In genomic region chr3:192090586-192090985, GRCh38 we compare ENCODE assay signal across 8 cellular contexts.
A peak's percentile ranks its signal among the peaks of the same experiment; 100 is the strongest.
DNase-seq lines count a peak whose midpoint lies in the region; ATAC-seq and TF ChIP-seq lines count a peak whose summit lies in the region.

No MANE protein-coding gene starts in this region.

- H3K79me2 ChIP-seq in GM23338 (replicated peaks; ENCODE audit: insufficient read depth): no peaks in the 10 kb centered on the region

- no peaks in the 10 kb centered on the region for H3K4me1 ChIP-seq in GM23338 (ENCODE audit: insufficient read depth)

- H3K9me2 ChIP-seq in GM23338 (ENCODE audit: insufficient read depth): no peaks in the 10 kb centered on the region; the same call in 1 of the 2 replicates

- no peaks in the 10 kb centered on the region; the same call in 2 of the 3 replicates for H3K36me3 Mint-ChIP-seq in GM23338 (ENCODE audit: low read depth)

- no peak overlapping the region for H3K4me3 Mint-ChIP-seq in GM23338

- peak; percentile 55 for ATAC-seq in GM18858 (IDR thresholded peaks at IDR 0.05; ENCODE audit: unreplicated experiment)
- peak; percentile 92 for ATAC-seq in GM23338

- H3K4me1 Mint-ChIP-seq in GM23338: peaks cover 7% of the 10 kb centered on the region; the same call in 2 of the 3 replicates

- no peaks in the 10 kb centered on the region for H3K27me3 ChIP-seq in GM23338 (ENCODE audit: insufficient read depth)

- H4K20me1 ChIP-seq in GM23338 (replicated peaks; ENCODE audit: insufficient read depth): no peaks in the 10 kb centered on the region

- H3K27me3 Mint-ChIP-seq in GM23338 (ENCODE audit: insufficient read depth, low read depth, poor library complexity): peaks cover 2% of the 10 kb centered on the region

- no peak overlapping the region for H3K27ac ChIP-seq in GM23338 (ENCODE audit: low read depth)

- peak; percentile 45 to 57 for TF ChIP-seq CTCF in GM23338 (conservative IDR thresholded peaks at IDR 0.05; ENCODE audit: low read depth in 2 of 2)

- H3K9me3 Mint-ChIP-seq in GM23338: peaks cover 2% of the 10 kb centered on the region; the same call in 1 of the 3 replicates

- peak; percentile 61 for DNase-seq in GM23338 (ENCODE audit: low spot score)
- DNase-seq in HS-27A (ENCODE audit: low read depth): peak; percentile 35
- DNase-seq in iPS-NIHi7 (ENCODE audit: extremely low spot score): peak; percentile 18
- no peak for DNase-seq in hypothalamus (lab: John Stamatoyannopoulos, UW)
- DNase-seq in NCI-H2029 treated with DMSO at 0.1 percent for 48 hours (lab: John Stamatoyannopoulos, UW): no peak
- no peak for DNase-seq in NCI-H526 (lab: John Stamatoyannopoulos, UW)
- DNase-seq in 8988T: no peak

- H3K4me3 ChIP-seq in GM23338: no peak overlapping the region

- no peak overlapping the region for H2AFZ ChIP-seq in GM23338

- H3F3A ChIP-seq in GM23338 (replicated peaks; ENCODE audit: low read depth): no peaks in the 10 kb centered on the region

- no peaks in the 10 kb centered on the region for H3K36me3 ChIP-seq in GM23338 (ENCODE audit: insufficient read depth)

- H3K4me2 ChIP-seq in GM23338: no peak overlapping the region

- H3K27ac Mint-ChIP-seq in GM23338: no peak overlapping the region

TF ChIP-seq in GM23338, 12 proteins besides CTCF, POLR2A, EP300 and RAD21:
- TF ChIP-seq JUNB (IDR thresholded peaks at IDR 0.05; ENCODE audit: unreplicated experiment) (no peak), CREB1 (CRISPR knock-in tag; IDR thresholded peaks at IDR 0.05; ENCODE audit: low read depth) (no peak), ZNF462 (CRISPR knock-in tag; IDR thresholded peaks at IDR 0.05) (no peak), POLR2AphosphoS5 (IDR thresholded peaks at IDR 0.05; ENCODE audit: low read depth) (no peak), EZH2 (IDR thresholded peaks at IDR 0.05; ENCODE audit: low read depth, unreplicated experiment) (no peak), REST (IDR thresholded peaks at IDR 0.05; ENCODE audit: unreplicated experiment) (no peak), ZNF114 (CRISPR knock-in tag; IDR thresholded peaks at IDR 0.05) (no peak), EZH2phosphoT487 (IDR thresholded peaks at IDR 0.05; ENCODE audit: unreplicated experiment) (no peak), ETS1 (IDR thresholded peaks at IDR 0.05) (no peak), NANOG (IDR thresholded peaks at IDR 0.05; ENCODE audit: borderline replicate concordance) (no peak), ZNF331 (CRISPR knock-in tag; IDR thresholded peaks at IDR 0.05; ENCODE audit: low read depth) (no peak), STAT1 (IDR thresholded peaks at IDR 0.05; ENCODE audit: unreplicated experiment) (no peak)

Comparison
In these comparisons a context has a peak if more than half of its experiments do, and no peak if none do; other contexts are left out.
1. DNase-seq: peak in GM23338 (single experiment), HS-27A (single experiment) and iPS-NIHi7 (single experiment); none in hypothalamus (0 of 51), NCI-H2029 treated with DMSO at 0.1 percent for 48 hours (single experiment), NCI-H526 (0 of 2) and 8988T (single experiment).